Comparison of ENCODE assay signal across 1 cellular context in the genomic region with DNA sequence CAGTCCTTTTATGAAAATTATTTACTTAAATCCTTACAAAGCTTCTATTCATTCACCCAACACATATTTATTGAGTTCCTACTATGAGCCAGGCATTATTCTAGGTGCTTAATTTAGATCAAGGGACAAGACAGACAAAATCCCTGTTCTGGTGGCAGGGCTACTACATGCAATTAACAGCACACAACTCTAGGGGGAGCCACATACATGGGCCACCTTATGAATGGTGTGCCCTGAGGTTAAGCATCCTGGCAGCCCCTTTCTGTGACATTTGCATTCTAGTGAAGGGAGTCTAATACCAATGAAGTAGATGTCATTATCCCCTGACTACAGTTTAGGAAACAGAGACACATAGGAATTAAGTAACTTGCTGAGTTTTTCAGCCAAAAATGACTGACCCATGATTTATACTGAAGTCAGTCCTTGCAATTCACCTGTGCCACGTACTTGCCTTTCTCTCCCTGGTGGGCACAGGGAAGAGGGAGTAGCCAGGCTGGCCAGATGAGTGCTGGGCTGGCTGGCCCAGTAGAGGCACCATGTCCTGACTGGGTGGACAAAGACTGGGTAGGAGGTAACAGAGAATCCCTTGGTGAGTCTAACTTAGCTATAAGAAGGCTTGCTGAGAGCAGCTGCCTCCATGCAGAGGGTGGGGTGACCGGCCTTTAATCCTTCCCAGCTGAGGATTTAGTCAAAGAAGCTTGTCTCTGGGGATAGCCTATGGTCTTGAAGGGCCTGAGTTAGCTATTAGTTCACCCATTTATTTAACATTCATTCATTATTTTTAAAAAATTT.
TF ChIP-seq lines count a peak whose summit lies in the region.

No MANE protein-coding gene starts in this region.

TF ChIP-seq in GM12878, 131 proteins besides CTCF, POLR2A, EP300 and RAD21:
- TF ChIP-seq SMC3 (IDR thresholded peaks at IDR 0.05; ENCODE audit: borderline replicate concordance, low read length) = peak; percentile 43
- no peak for TF ChIP-seq POU2F2 (IDR thresholded peaks at IDR 0.05; ENCODE audit: borderline replicate concordance, low read depth, low read length)
